ENCODE assay signal across 1 cellular context in genomic region chr19:534088-534487, GRCh38.
TF ChIP-seq lines count a peak whose summit lies in the region.

No MANE protein-coding gene starts in this region.

TF ChIP-seq in HepG2, 621 proteins besides CTCF, POLR2A, EP300 and RAD21:
- no peak for TF ChIP-seq SIX1 (CRISPR knock-in tag; IDR thresholded peaks at IDR 0.05; ENCODE audit: borderline replicate concordance)
- peak; percentile 9 for TF ChIP-seq AGO2 (optimal IDR thresholded peaks at IDR 0.05; ENCODE audit: low read depth, low read length)
